Comparison of ENCODE assay signal across 15 cellular contexts in the genomic region with DNA sequence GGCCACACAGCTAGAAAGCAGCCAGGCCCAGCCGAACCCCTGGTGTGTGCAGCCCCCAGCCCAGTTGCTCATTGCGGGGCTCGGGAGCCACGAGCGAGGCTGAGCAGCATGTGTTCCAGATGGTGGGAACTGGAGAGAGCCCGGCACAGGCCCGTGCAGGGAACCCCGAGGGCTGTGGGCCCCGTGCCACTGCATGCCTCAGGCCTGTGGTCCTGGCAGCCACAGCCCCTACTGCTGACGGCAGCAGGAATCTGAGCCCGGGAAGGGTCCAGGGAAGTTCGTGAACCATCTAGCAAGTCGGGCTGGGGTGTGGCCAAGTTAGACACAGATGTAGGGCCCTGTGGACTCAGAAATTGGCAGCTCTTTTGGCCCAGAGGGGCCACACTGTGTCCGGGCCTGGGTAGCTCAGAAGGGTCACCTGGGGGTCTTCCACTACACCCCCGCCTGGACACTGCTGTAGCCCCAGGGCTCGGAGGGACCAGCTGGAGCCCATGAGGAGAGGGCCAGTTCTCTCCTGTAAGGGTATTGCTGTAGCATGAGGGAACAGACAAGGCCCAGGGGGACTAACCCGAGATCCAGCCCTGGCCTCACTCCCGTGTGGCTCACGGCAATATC. TPM values are rescaled to one million over a fixed set of nuclear protein-coding genes. Genes with fewer than 3 reads are reported as not detected.
DNase-seq lines count a peak whose midpoint lies in the region; ATAC-seq lines count a peak whose summit lies in the region.
"Had no signal": no experiment of that assay in that cellular context is flagged by ENCODE, and none has a peak within 500 bp of the region (broad histone marks: within the 10 kb centered on the region; RNA-seq: fewer than 3 reads in every experiment).

No MANE protein-coding gene starts in this region.

- H3K27ac ChIP-seq in neuronal stem cell (replicated peaks; ENCODE audit: low read length) = no peak overlapping the region
- H3K27ac ChIP-seq: right lobe of liver had no signal

- H3K9ac ChIP-seq in neuronal stem cell (ENCODE audit: low read depth, low read length, poor library complexity) = no peak overlapping the region

- H3K79me1 ChIP-seq in neuronal stem cell (ENCODE audit: low read depth, low read length) = no peaks in the 10 kb centered on the region

- peak overlapping the region; percentile 81 for H2AK5ac ChIP-seq in neuronal stem cell (ENCODE audit: low read depth, low read length)

- H3K9me3 Mint-ChIP-seq in activated naive CD8-positive, alpha-beta T cell treated with anti-CD3 and anti-CD28 coated beads, Interleukin-2, amount 50 U/mL, for 24 hours = no peaks in the 10 kb centered on the region
- H3K9me3 Mint-ChIP-seq: activated naive CD4-positive, alpha-beta T cell treated with anti-CD3 and anti-CD28 coated beads, Interleukin-2, amount 10 ng/mL, durations not matched to agents 7 days and 5 days; immature natural killer cell had no signal

- no peak overlapping the region for H2AFZ ChIP-seq in neuronal stem cell (ENCODE audit: low read length)

- WGBS in neuronal stem cell (ENCODE audit: extremely low coverage in 2 of 2, insufficient read length in 2 of 2, insufficient replicate concordance in 1 of 2), 2 donors = no CpG with 5 or more reads among the region's 19 CpGs

- peaks cover 2 to 3% of the 10 kb centered on the region in 2 donors for H3K4me1 ChIP-seq in neuronal stem cell (ENCODE audit: control insufficient read depth in 2 of 2, insufficient read depth in 1 of 2, low read depth in 1 of 2, low read length in 2 of 2)
- H3K4me1 ChIP-seq: right lobe of liver had no signal

- no peak overlapping the region for H2BK120ac ChIP-seq in neuronal stem cell (ENCODE audit: low read depth, low read length)

- no peak overlapping the region for H3K4me2 ChIP-seq in neuronal stem cell (ENCODE audit: insufficient read depth, low read length, poor library complexity, severe bottlenecking)

- peak overlapping the region; percentile 2 for H2BK15ac ChIP-seq in neuronal stem cell (ENCODE audit: low read length)

- H3K36me3 Mint-ChIP-seq in activated naive CD8-positive, alpha-beta T cell treated with anti-CD3 and anti-CD28 coated beads, Interleukin-2, amount 50 U/mL, for 24 hours (ENCODE audit: low read depth) = no peaks in the 10 kb centered on the region
- H3K36me3 Mint-ChIP-seq: activated naive CD4-positive, alpha-beta T cell treated with anti-CD3 and anti-CD28 coated beads, Interleukin-2, amount 10 ng/mL, durations not matched to agents 7 days and 5 days; immature natural killer cell had no signal

- peak overlapping the region; percentile 19 for H2BK5ac ChIP-seq in neuronal stem cell (ENCODE audit: low read length)

- H3K4me3 Mint-ChIP-seq in activated naive CD8-positive, alpha-beta T cell treated with anti-CD3 and anti-CD28 coated beads, Interleukin-2, amount 50 U/mL, for 24 hours = no peak overlapping the region
- H3K4me3 Mint-ChIP-seq: activated naive CD4-positive, alpha-beta T cell treated with anti-CD3 and anti-CD28 coated beads, Interleukin-2, amount 10 ng/mL, durations not matched to agents 7 days and 5 days; immature natural killer cell had no signal

- DNase-seq in NCI-H1694 treated with DMSO at 0.1 percent for 48 hours (lab: John Stamatoyannopoulos, UW) (peak; percentile 46), fibroblast of peridontal ligament (ENCODE audit: extremely low read depth) (peak; percentile 94), neuronal stem cell (ENCODE audit: low spot score) (no peak), GDM1 (lab: John Stamatoyannopoulos, UW) (no peak)
- DNase-seq in activated naive CD8-positive, alpha-beta T cell treated with anti-CD3 and anti-CD28 coated beads, Interleukin-2, amount 50 U/mL, for 24 hours = no peak
- DNase-seq: activated naive CD4-positive, alpha-beta T cell treated with anti-CD3 and anti-CD28 coated beads, Interleukin-2, amount 10 ng/mL, durations not matched to agents 7 days and 5 days; immature natural killer cell; NCI-H1436; NCI-H774; SHP77; stomach had no signal

- peaks cover 0 to 46% (median 0%) of the 10 kb centered on the region in 3 experiments for H3K27me3 ChIP-seq in neuronal stem cell (ENCODE audit: control insufficient read depth in 3 of 3, insufficient read depth in 3 of 3, low read depth in 1 of 3, low read length in 3 of 3)
- H3K27me3 ChIP-seq: right lobe of liver, stomach had no signal

- ATAC-seq in HG03108 (IDR thresholded peaks at IDR 0.05; ENCODE audit: unreplicated experiment) = no peak
- no peak for ATAC-seq in activated naive CD8-positive, alpha-beta T cell treated with anti-CD3 and anti-CD28 coated beads, Interleukin-2, amount 50 U/mL, for 24 hours
- no peak for ATAC-seq in HG03175 (IDR thresholded peaks at IDR 0.05; ENCODE audit: unreplicated experiment)
- ATAC-seq: K562, right lobe of liver had no signal

- H4K91ac ChIP-seq in neuronal stem cell (ENCODE audit: low read depth, low read length, poor library complexity) = no peak overlapping the region

- H3K4me1 Mint-ChIP-seq in activated naive CD8-positive, alpha-beta T cell treated with anti-CD3 and anti-CD28 coated beads, Interleukin-2, amount 50 U/mL, for 24 hours = peaks cover 7% of the 10 kb centered on the region
- H3K4me1 Mint-ChIP-seq: activated naive CD4-positive, alpha-beta T cell treated with anti-CD3 and anti-CD28 coated beads, Interleukin-2, amount 10 ng/mL, durations not matched to agents 7 days and 5 days had no signal

- H2BK12ac ChIP-seq in neuronal stem cell (ENCODE audit: low read length) = peak overlapping the region; percentile 90

- H3K18ac ChIP-seq in neuronal stem cell (ENCODE audit: low read length) = no peak overlapping the region

- peaks cover 2% of the 10 kb centered on the region for H3K27me3 Mint-ChIP-seq in activated naive CD8-positive, alpha-beta T cell treated with anti-CD3 and anti-CD28 coated beads, Interleukin-2, amount 50 U/mL, for 24 hours

- H3K36me3 ChIP-seq in neuronal stem cell (replicated peaks in 1 of 2; ENCODE audit: control insufficient read depth in 2 of 2, insufficient read depth in 2 of 2, low read length in 2 of 2) = no peaks in the 10 kb centered on the region
- H3K36me3 ChIP-seq: right lobe of liver, stomach had no signal

- peaks cover 0 to 2% of the 10 kb centered on the region in 2 donors for H3K9me3 ChIP-seq in neuronal stem cell (replicated peaks in 1 of 2; ENCODE audit: control insufficient read depth in 2 of 2, insufficient read depth in 1 of 2, low read depth in 1 of 2, low read length in 2 of 2)
- H3K9me3 ChIP-seq: right lobe of liver, stomach had no signal

- no peak overlapping the region for H3K4ac ChIP-seq in neuronal stem cell (ENCODE audit: low read length)

- no peak overlapping the region for H4K8ac ChIP-seq in neuronal stem cell (ENCODE audit: low read depth, low read length)

- peak overlapping the region; percentile 38 for H3K14ac ChIP-seq in neuronal stem cell (ENCODE audit: low read length)

- no peak overlapping the region for H3K27ac Mint-ChIP-seq in activated naive CD8-positive, alpha-beta T cell treated with anti-CD3 and anti-CD28 coated beads, Interleukin-2, amount 50 U/mL, for 24 hours
- H3K27ac Mint-ChIP-seq: activated naive CD4-positive, alpha-beta T cell treated with anti-CD3 and anti-CD28 coated beads, Interleukin-2, amount 10 ng/mL, durations not matched to agents 7 days and 5 days; immature natural killer cell had no signal

- H3K4me3 ChIP-seq in neuronal stem cell (ENCODE audit: low read length in 2 of 2) = no peak overlapping the region
- H3K4me3 ChIP-seq: K562, right lobe of liver, stomach had no signal

- no peak overlapping the region for H3K23ac ChIP-seq in neuronal stem cell (ENCODE audit: low read depth, low read length, poor library complexity)

RNA-seq across cellular contexts. Expression of a gene that starts 12.1 kb away (rescaled TPM):
- polyA plus RNA-seq in neuronal stem cell (2013, experiment 1 of 2) = 2.9 TPM
- polyA plus RNA-seq in neuronal stem cell (2013, experiment 2 of 2) = 2.8 TPM
- polyA plus RNA-seq: immature natural killer cell had no signal

Comparison
In these comparisons a context has a peak if more than half of its experiments do, and no peak if none do; other contexts are left out.
1. DNase-seq: peak in NCI-H1694 treated with DMSO at 0.1 percent for 48 hours (single experiment) and fibroblast of peridontal ligament (single experiment); none in neuronal stem cell (single experiment), activated naive CD8-positive, alpha-beta T cell treated with anti-CD3 and anti-CD28 coated beads, Interleukin-2, amount 50 U/mL, for 24 hours (single experiment) and GDM1 (single experiment).